In genomic region chr18:36526611-36527010, GRCh38 we compare ENCODE assay signal across 30 cellular contexts.
"Had no signal": no experiment of that assay in that cellular context is flagged by ENCODE, and none has a peak within 500 bp of the region (broad histone marks: within the 10 kb centered on the region; RNA-seq: fewer than 3 reads in every experiment).

No MANE protein-coding gene starts in this region.

- H3K27me3 ChIP-seq: ascending aorta had no signal

- ATAC-seq: activated CD8-positive, alpha-beta T cell treated with anti-CD3 and anti-CD28 coated beads for 36 hours; activated naive CD4-positive, alpha-beta T cell treated with anti-CD3 and anti-CD28 coated beads, Interleukin-2, amount 50 U/mL, for 72 hours; activated T-cell treated with anti-CD3 and anti-CD28 coated beads, Interleukin-2, amount 50 U/mL, for 4 hours; activated T-cell treated with anti-CD3 and anti-CD28 coated beads, Interleukin-2, amount 50 U/mL, for 72 hours; activated T-helper 17 cell treated with anti-CD3 and anti-CD28 coated beads, Interleukin-2, amount 50 U/mL, for 72 hours had no signal

- H3K36me3 ChIP-seq: ascending aorta had no signal

- H3K4me3 ChIP-seq: ascending aorta had no signal

- FAIRE-seq: bronchial epithelial cell, TTC549 had no signal

- H3K9me3 ChIP-seq: ascending aorta had no signal

- DNase-seq: activated B cell treated with CpG ODN at 0.5 μM for 24 hours; activated CD4-positive, alpha-beta memory T cell treated with anti-CD3 and anti-CD28 coated beads for 36 hours; activated CD4-positive, alpha-beta T cell treated with anti-CD3 and anti-CD28 coated beads for 4 hours; activated CD4-positive, alpha-beta T cell treated with anti-CD3 and anti-CD28 coated beads, Interleukin-2, amount 10 ng/mL, durations not matched to agents 24 days and 14 days; activated CD4-positive, alpha-beta T cell treated with anti-CD3 and anti-CD28 coated beads, Interleukin-2, amount 50 U/mL, for 1 hour; activated CD4-positive, alpha-beta T cell treated with anti-CD3 and anti-CD28 coated beads, Interleukin-2, amount 50 U/mL, for 4 hours; activated CD4-positive, CD25-positive, alpha-beta regulatory T cell treated with anti-CD3 and anti-CD28 coated beads, Interleukin-2, amount 50 U/mL, for 72 hours; activated CD8-positive, alpha-beta memory T cell treated with anti-CD3 and anti-CD28 coated beads, Interleukin-2, amount 50 U/mL, for 4 hours; activated CD8-positive, alpha-beta T cell treated with anti-CD3 and anti-CD28 coated beads for 36 hours; activated effector memory CD4-positive, alpha-beta T cell treated with anti-CD3 and anti-CD28 coated beads, Interleukin-2, amount 50 U/mL, for 16 hours; activated gamma-delta T cell treated with Interleukin-2 at 50 U/mL for 16 hours; activated naive CD4-positive, alpha-beta T cell; activated naive CD4-positive, alpha-beta T cell treated with anti-CD3 and anti-CD28 coated beads for 36 hours; activated naive CD4-positive, alpha-beta T cell treated with anti-CD3 and anti-CD28 coated beads, Interleukin-2, amount 50 U/mL, for 16 hours; activated naive CD8-positive, alpha-beta T cell treated with anti-CD3 and anti-CD28 coated beads for 36 hours; activated T-cell treated with anti-CD3 and anti-CD28 coated beads for 4 hours; activated T-cell treated with anti-CD3 and anti-CD28 coated beads, Interleukin-2, amount 50 U/mL, for 1 hour; activated T-cell treated with anti-CD3 and anti-CD28 coated beads, Interleukin-2, amount 50 U/mL, for 4 hours; activated T-cell treated with anti-CD3 and anti-CD28 coated beads, Interleukin-2, amount 50 U/mL, for 72 hours; amygdala; central memory CD4-positive, alpha-beta T cell; T-helper 1 cell; T-helper 2 cell; T-helper 9 cell had no signal

- H3K27ac ChIP-seq: ascending aorta, VCaP had no signal

- H3K4me1 ChIP-seq: ascending aorta had no signal
